ENCODE assay signal across 8 cellular contexts in the genomic region with DNA sequence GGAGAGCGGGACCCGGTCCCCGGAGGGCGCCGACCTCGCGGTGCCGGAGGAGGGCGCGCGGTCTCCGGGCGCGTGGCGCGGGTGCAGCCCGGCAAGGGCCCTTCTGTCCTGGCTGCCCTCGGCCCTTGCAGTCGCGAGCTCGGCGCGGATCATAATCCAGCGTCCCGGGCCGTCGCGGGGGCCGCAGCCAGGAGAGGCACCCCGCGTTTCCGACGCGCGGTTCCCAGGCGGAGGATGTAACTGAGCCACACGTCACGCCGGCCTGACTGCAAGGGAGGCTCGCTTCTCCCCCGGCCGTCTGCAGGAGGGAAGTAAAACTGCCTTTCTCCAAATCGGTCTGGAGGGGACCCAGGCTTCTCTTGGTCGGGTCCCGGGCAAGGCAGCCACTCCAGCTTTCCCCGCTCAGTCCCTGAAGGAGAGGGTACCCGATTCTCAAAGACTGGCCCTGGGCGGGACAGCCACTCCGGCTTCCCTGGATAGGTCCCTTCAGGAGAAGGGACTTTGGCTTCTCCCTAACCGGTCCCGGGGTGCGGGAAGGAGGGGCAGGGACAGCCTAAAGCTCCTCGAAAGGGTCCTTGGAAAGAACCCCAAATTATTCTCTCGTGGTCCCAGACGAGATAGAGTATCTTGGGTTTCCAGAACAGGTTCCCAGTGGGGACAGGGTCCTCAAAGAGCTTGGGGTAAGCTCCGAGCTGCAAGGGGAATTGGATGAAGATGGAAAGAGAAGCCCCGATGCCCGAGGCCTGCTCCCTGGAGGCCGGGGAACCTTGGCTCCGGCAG. TPM values are rescaled to one million over a fixed set of nuclear protein-coding genes. Genes with fewer than 3 reads are reported as not detected.
DNase-seq lines count a peak whose midpoint lies in the region; ATAC-seq and TF ChIP-seq lines count a peak whose summit lies in the region.

No MANE protein-coding gene starts in this region.

- peak; percentile 63 for ATAC-seq in T-helper 17 cell
- peak; percentile 63 to 64 for ATAC-seq in naive thymus-derived CD8-positive, alpha-beta T cell

- intact Hi-C loops in CD4-positive, alpha-beta memory T cell (cut with micrococcal nuclease) = loop anchor here (1.0 to 5.0 kb wide), 3 partner anchors 103 to 187 kb away; no protein-coding TSS in a partner anchor

- peak overlapping the region; percentile 12 to 33 for H3K4me3 ChIP-seq in CD4-positive, alpha-beta memory T cell (ENCODE audit: low read length in 2 of 2)
- H3K4me3 ChIP-seq in epithelial cell of proximal tubule (ENCODE audit: low read depth, low read length) = peak overlapping the region; percentile 59

- POLR2A ChIA-PET in CD4-positive, alpha-beta memory T cell (lab: Charles Lee; ENCODE audit: partially characterized antibody) = interaction anchor here (0.7 to 4.6 kb wide), 23 partner anchors 9 to 537 kb away, joined by 3 to 44 read pairs (median 6); no protein-coding TSS in a partner anchor
- POLR2A ChIA-PET in naive thymus-derived CD8-positive, alpha-beta T cell (lab: Charles Lee) = interaction anchor here (0.6 to 1.3 kb wide), 5 partner anchors 23 to 365 kb away, joined by 4 to 6 read pairs (median 4); no protein-coding TSS in a partner anchor

- no peaks in the 10 kb centered on the region for H3K9me3 Mint-ChIP-seq in CD4-positive, alpha-beta memory T cell
- no peaks in the 10 kb centered on the region for H3K9me3 Mint-ChIP-seq in naive thymus-derived CD8-positive, alpha-beta T cell

- H3K27ac Mint-ChIP-seq in CD4-positive, alpha-beta memory T cell = no peak overlapping the region
- H3K27ac Mint-ChIP-seq in T-helper 17 cell = no peak overlapping the region
- peak overlapping the region in 2 of 10 donors; percentile 43 to 57 for H3K27ac Mint-ChIP-seq in naive thymus-derived CD8-positive, alpha-beta T cell

- TF ChIP-seq CTCF in epithelial cell of proximal tubule (conservative IDR thresholded peaks at IDR 0.05; ENCODE audit: low read depth, low read length) = no peak

- H3K4me1 ChIP-seq in CD4-positive, alpha-beta memory T cell (ENCODE audit: insufficient read depth, low read length) = peaks cover 26% of the 10 kb centered on the region

- H3K27me3 ChIP-seq in CD4-positive, alpha-beta memory T cell (ENCODE audit: insufficient read depth, low read length) = peaks cover 27% of the 10 kb centered on the region

- no peaks in the 10 kb centered on the region for H3K36me3 ChIP-seq in CD4-positive, alpha-beta memory T cell (ENCODE audit: insufficient read depth, low read length)

- peaks cover 33 to 43% of the 10 kb centered on the region in 2 donors for H3K27me3 Mint-ChIP-seq in CD4-positive, alpha-beta memory T cell
- H3K27me3 Mint-ChIP-seq in T-helper 17 cell = peaks cover 74% of the 10 kb centered on the region
- peaks cover 37 to 82% (median 56%) of the 10 kb centered on the region in 5 donors for H3K27me3 Mint-ChIP-seq in naive thymus-derived CD8-positive, alpha-beta T cell

- peak; percentile 18 to 45 (median 41) for DNase-seq in CD4-positive, alpha-beta memory T cell
- DNase-seq in T-helper 17 cell (no peak), epithelial cell of proximal tubule (ENCODE audit: low read depth) (no peak), GF-D8 (lab: John Stamatoyannopoulos, UW) (no peak), HCEC 1CT (no peak), NCI-H2029 treated with DMSO at 0.1 percent for 48 hours (lab: John Stamatoyannopoulos, UW) (no peak), NCI-H1436 (lab: John Stamatoyannopoulos, UW) (no peak)
- DNase-seq in naive thymus-derived CD8-positive, alpha-beta T cell = peak in 8 of 10 donors; percentile 7 to 63 (median 28)

- peak overlapping the region; percentile 69 to 95 (median 82) for H3K4me3 Mint-ChIP-seq in CD4-positive, alpha-beta memory T cell
- peak overlapping the region; percentile 85 for H3K4me3 Mint-ChIP-seq in T-helper 17 cell
- peak overlapping the region; percentile 63 to 87 (median 79) for H3K4me3 Mint-ChIP-seq in naive thymus-derived CD8-positive, alpha-beta T cell

- H3K27ac ChIP-seq in CD4-positive, alpha-beta memory T cell (ENCODE audit: low read depth, low read length) = no peak overlapping the region

- CTCF ChIA-PET in CD4-positive, alpha-beta memory T cell (lab: Charles Lee; ENCODE audit: partially characterized antibody) = interaction anchor here (0.6 to 12.1 kb wide), 34 partner anchors 8 to 1011 kb away, joined by 3 to 86 read pairs (median 4); no protein-coding TSS in a partner anchor

- H3K36me3 Mint-ChIP-seq in CD4-positive, alpha-beta memory T cell = no peaks in the 10 kb centered on the region
- peaks cover 19% of the 10 kb centered on the region for H3K36me3 Mint-ChIP-seq in T-helper 17 cell (ENCODE audit: low read depth)
- H3K36me3 Mint-ChIP-seq in naive thymus-derived CD8-positive, alpha-beta T cell = no peaks in the 10 kb centered on the region

- H3K4me1 Mint-ChIP-seq in CD4-positive, alpha-beta memory T cell = peaks cover 0 to 22% (median 18%) of the 10 kb centered on the region in 4 donors
- H3K4me1 Mint-ChIP-seq in T-helper 17 cell = peaks cover 14% of the 10 kb centered on the region
- peaks cover 7 to 15% (median 11%) of the 10 kb centered on the region in 4 donors for H3K4me1 Mint-ChIP-seq in naive thymus-derived CD8-positive, alpha-beta T cell

- H3K9me3 ChIP-seq in CD4-positive, alpha-beta memory T cell (ENCODE audit: control insufficient read depth in 1 of 2, low read length in 2 of 2) = no peaks in the 10 kb centered on the region
- H3K9me3 ChIP-seq in T-helper 17 cell (ENCODE audit: control insufficient read depth, low read length, poor library complexity, severe bottlenecking) = no peaks in the 10 kb centered on the region

RNA-seq across cellular contexts. Expression of a gene that starts 0.8 kb away (rescaled TPM):
- total RNA-seq in CD4-positive, alpha-beta memory T cell = 10 to 100 TPM; 58.1 to 60.4 TPM
- 1 to 10 TPM; 2.0 to 3.1 TPM for polyA plus RNA-seq in CD4-positive, alpha-beta memory T cell
- 1 to 10 TPM; 4.8 to 7.3 TPM for total RNA-seq in T-helper 17 cell
- 20.5 and 22.4 TPM in 2 replicates for total RNA-seq in epithelial cell of proximal tubule
- total RNA-seq in naive thymus-derived CD8-positive, alpha-beta T cell = 10 to 100 TPM; 16.5 to 18.9 TPM
- polyA plus RNA-seq in naive thymus-derived CD8-positive, alpha-beta T cell = under 1 TPM; 0.49 to 0.56 (median 0.55) TPM

Comparison
In these comparisons a context has a peak if more than half of its experiments do, and no peak if none do; other contexts are left out.
1. DNase-seq: peak in CD4-positive, alpha-beta memory T cell (5 of 5) and naive thymus-derived CD8-positive, alpha-beta T cell (8 of 10); none in T-helper 17 cell (0 of 3), epithelial cell of proximal tubule (single experiment), GF-D8 (single experiment), HCEC 1CT (single experiment), NCI-H2029 treated with DMSO at 0.1 percent for 48 hours (single experiment) and NCI-H1436 (single experiment).
2. Peak in every context shown above with its lines, with median percentiles within 50 percentile points of each other: H3K4me3 Mint-ChIP-seq.